1 cellular context compared by ENCODE assay signal in the genomic region with DNA sequence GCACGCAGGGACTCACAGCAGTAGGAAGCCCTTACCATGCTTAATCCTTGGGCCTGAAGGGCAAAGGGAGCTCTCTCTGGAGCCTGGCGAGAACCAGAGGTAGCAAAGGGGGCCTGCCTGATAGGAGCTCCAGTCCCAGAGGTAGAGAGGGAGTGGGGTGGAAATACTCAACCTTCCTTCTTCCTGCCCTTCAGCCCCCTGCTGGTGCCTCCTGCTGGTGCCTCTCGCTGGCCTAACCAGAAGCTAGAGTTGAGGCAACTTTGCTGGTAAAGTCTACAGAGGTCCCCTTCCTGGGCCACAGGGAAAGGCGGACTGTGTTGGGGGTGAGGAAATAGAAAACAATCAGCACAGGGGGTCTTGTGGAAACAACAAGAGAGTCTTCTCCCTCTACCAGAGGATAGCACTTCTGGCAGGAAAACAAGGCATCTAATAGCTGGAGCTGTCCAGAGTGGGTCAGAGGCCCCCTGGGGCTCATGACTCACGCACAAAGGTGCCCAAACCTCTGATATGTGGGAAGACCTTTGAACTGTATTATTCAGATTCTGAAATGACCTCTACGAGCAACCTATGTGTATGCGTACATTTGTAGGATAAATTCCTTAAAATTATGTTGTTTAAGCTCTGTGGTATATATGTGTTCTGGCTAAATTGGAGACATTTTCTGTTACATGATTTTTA.
TF ChIP-seq lines count a peak whose summit lies in the region.

No MANE protein-coding gene starts in this region.

TF ChIP-seq in GM23338, 12 proteins besides CTCF, POLR2A, EP300 and RAD21 (continued from another document):
- TF ChIP-seq, protein P1, sequence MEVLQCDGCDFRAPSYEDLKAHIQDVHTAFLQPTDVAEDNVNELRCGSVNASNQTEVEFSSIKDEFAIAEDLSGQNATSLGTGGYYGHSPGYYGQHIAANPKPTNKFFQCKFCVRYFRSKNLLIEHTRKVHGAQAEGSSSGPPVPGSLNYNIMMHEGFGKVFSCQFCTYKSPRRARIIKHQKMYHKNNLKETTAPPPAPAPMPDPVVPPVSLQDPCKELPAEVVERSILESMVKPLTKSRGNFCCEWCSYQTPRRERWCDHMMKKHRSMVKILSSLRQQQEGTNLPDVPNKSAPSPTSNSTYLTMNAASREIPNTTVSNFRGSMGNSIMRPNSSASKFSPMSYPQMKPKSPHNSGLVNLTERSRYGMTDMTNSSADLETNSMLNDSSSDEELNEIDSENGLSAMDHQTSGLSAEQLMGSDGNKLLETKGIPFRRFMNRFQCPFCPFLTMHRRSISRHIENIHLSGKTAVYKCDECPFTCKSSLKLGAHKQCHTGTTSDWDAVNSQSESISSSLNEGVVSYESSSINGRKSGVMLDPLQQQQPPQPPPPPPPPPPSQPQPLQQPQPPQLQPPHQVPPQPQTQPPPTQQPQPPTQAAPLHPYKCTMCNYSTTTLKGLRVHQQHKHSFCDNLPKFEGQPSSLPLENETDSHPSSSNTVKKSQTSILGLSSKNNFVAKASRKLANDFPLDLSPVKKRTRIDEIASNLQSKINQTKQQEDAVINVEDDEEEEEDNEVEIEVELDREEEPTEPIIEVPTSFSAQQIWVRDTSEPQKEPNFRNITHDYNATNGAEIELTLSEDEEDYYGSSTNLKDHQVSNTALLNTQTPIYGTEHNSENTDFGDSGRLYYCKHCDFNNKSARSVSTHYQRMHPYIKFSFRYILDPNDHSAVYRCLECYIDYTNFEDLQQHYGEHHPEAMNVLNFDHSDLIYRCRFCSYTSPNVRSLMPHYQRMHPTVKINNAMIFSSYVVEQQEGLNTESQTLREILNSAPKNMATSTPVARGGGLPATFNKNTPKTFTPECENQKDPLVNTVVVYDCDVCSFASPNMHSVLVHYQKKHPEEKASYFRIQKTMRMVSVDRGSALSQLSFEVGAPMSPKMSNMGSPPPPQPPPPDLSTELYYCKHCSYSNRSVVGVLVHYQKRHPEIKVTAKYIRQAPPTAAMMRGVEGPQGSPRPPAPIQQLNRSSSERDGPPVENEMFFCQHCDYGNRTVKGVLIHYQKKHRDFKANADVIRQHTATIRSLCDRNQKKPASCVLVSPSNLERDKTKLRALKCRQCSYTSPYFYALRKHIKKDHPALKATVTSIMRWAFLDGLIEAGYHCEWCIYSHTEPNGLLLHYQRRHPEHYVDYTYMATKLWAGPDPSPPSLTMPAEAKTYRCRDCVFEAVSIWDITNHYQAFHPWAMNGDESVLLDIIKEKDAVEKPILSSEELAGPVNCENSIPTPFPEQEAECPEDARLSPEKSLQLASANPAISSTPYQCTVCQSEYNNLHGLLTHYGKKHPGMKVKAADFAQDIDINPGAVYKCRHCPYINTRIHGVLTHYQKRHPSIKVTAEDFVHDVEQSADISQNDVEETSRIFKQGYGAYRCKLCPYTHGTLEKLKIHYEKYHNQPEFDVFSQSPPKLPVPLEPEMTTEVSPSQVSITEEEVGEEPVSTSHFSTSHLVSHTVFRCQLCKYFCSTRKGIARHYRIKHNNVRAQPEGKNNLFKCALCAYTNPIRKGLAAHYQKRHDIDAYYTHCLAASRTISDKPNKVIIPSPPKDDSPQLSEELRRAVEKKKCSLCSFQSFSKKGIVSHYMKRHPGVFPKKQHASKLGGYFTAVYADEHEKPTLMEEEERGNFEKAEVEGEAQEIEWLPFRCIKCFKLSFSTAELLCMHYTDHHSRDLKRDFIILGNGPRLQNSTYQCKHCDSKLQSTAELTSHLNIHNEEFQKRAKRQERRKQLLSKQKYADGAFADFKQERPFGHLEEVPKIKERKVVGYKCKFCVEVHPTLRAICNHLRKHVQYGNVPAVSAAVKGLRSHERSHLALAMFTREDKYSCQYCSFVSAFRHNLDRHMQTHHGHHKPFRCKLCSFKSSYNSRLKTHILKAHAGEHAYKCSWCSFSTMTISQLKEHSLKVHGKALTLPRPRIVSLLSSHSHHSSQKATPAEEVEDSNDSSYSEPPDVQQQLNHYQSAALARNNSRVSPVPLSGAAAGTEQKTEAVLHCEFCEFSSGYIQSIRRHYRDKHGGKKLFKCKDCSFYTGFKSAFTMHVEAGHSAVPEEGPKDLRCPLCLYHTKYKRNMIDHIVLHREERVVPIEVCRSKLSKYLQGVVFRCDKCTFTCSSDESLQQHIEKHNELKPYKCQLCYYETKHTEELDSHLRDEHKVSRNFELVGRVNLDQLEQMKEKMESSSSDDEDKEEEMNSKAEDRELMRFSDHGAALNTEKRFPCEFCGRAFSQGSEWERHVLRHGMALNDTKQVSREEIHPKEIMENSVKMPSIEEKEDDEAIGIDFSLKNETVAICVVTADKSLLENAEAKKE (CRISPR knock-in tag; IDR thresholded peaks at IDR 0.05) = no peak
- TF ChIP-seq EZH2phosphoT487 (IDR thresholded peaks at IDR 0.05; ENCODE audit: unreplicated experiment) = no peak
- no peak for TF ChIP-seq ZNF114 (CRISPR knock-in tag; IDR thresholded peaks at IDR 0.05)
- TF ChIP-seq STAT1 (IDR thresholded peaks at IDR 0.05; ENCODE audit: unreplicated experiment) = no peak
- TF ChIP-seq, protein P2, sequence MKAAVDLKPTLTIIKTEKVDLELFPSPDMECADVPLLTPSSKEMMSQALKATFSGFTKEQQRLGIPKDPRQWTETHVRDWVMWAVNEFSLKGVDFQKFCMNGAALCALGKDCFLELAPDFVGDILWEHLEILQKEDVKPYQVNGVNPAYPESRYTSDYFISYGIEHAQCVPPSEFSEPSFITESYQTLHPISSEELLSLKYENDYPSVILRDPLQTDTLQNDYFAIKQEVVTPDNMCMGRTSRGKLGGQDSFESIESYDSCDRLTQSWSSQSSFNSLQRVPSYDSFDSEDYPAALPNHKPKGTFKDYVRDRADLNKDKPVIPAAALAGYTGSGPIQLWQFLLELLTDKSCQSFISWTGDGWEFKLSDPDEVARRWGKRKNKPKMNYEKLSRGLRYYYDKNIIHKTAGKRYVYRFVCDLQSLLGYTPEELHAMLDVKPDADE (IDR thresholded peaks at IDR 0.05) = no peak
- TF ChIP-seq, protein P3, sequence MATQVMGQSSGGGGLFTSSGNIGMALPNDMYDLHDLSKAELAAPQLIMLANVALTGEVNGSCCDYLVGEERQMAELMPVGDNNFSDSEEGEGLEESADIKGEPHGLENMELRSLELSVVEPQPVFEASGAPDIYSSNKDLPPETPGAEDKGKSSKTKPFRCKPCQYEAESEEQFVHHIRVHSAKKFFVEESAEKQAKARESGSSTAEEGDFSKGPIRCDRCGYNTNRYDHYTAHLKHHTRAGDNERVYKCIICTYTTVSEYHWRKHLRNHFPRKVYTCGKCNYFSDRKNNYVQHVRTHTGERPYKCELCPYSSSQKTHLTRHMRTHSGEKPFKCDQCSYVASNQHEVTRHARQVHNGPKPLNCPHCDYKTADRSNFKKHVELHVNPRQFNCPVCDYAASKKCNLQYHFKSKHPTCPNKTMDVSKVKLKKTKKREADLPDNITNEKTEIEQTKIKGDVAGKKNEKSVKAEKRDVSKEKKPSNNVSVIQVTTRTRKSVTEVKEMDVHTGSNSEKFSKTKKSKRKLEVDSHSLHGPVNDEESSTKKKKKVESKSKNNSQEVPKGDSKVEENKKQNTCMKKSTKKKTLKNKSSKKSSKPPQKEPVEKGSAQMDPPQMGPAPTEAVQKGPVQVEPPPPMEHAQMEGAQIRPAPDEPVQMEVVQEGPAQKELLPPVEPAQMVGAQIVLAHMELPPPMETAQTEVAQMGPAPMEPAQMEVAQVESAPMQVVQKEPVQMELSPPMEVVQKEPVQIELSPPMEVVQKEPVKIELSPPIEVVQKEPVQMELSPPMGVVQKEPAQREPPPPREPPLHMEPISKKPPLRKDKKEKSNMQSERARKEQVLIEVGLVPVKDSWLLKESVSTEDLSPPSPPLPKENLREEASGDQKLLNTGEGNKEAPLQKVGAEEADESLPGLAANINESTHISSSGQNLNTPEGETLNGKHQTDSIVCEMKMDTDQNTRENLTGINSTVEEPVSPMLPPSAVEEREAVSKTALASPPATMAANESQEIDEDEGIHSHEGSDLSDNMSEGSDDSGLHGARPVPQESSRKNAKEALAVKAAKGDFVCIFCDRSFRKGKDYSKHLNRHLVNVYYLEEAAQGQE (IDR thresholded peaks at IDR 0.05; ENCODE audit: unreplicated experiment) = no peak
- no peak for TF ChIP-seq ZNF331 (CRISPR knock-in tag; IDR thresholded peaks at IDR 0.05; ENCODE audit: low read depth)
- TF ChIP-seq NANOG (IDR thresholded peaks at IDR 0.05; ENCODE audit: borderline replicate concordance) = no peak
- TF ChIP-seq JUNB (IDR thresholded peaks at IDR 0.05; ENCODE audit: unreplicated experiment) = no peak
- no peak for TF ChIP-seq POLR2AphosphoS5 (IDR thresholded peaks at IDR 0.05; ENCODE audit: low read depth)
- no peak for TF ChIP-seq CREB1 (CRISPR knock-in tag; IDR thresholded peaks at IDR 0.05; ENCODE audit: low read depth)
